In the genomic region with DNA sequence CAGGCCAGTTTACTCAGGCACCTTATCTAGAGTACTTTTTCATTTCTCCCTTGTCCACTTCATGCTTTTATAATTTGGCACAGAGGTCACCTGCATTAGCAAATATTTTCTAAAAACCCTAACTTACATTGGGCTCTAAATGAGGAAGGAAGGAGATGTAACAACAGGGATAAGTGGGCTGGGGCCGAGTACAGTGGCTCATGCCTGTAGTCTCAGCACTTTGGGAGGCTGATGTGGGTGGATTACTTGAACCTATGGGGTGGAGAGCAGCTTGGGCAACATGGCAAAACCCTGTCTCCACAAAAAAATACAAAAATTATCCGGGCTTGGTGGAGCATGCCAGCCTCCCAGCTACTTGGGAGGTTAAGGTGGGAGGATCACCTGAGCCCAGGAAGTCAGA, we compare ENCODE assay signal across 32 cellular contexts. TPM values are rescaled to one million over a fixed set of nuclear protein-coding genes. Genes with fewer than 3 reads are reported as not detected.
"Had no signal": no experiment of that assay in that cellular context is flagged by ENCODE, and none has a peak within 500 bp of the region (broad histone marks: within the 10 kb centered on the region; RNA-seq: fewer than 3 reads in every experiment).

No MANE protein-coding gene starts in this region.

- H3K27ac ChIP-seq: ascending aorta, cardiac muscle cell, colonic mucosa, epithelial cell of prostate, esophagus squamous epithelium, gastroesophageal sphincter, heart right ventricle had no signal

- H3K4me3 ChIP-seq: ascending aorta, breast epithelium, cardiac muscle cell, colonic mucosa, esophagus squamous epithelium, gastroesophageal sphincter, heart right ventricle had no signal

- DNase-seq: activated CD4-positive, alpha-beta memory T cell treated with anti-CD3 and anti-CD28 coated beads for 36 hours; activated CD4-positive, alpha-beta T cell treated with anti-CD3 and anti-CD28 coated beads for 36 hours; activated CD4-positive, alpha-beta T cell treated with anti-CD3 and anti-CD28 coated beads, Interleukin-2, amount 10 ng/mL, durations not matched to agents 24 days and 14 days; activated CD4-positive, CD25-positive, alpha-beta regulatory T cell; activated CD4-positive, CD25-positive, alpha-beta regulatory T cell treated with anti-CD3 and anti-CD28 coated beads, Interleukin-2, amount 50 U/mL, for 72 hours; activated CD8-positive, alpha-beta memory T cell treated with anti-CD3 and anti-CD28 coated beads, Interleukin-2, amount 10 ng/mL, durations not matched to agents 7 days and 5 days; activated CD8-positive, alpha-beta memory T cell treated with anti-CD3 and anti-CD28 coated beads, Interleukin-2, amount 50 U/mL, for 4 hours; activated CD8-positive, alpha-beta T cell treated with anti-CD3 and anti-CD28 coated beads, Interleukin-2, amount 10 ng/mL, durations not matched to agents 7 days and 5 days; activated effector memory CD4-positive, alpha-beta T cell treated with anti-CD3 and anti-CD28 coated beads, Interleukin-2, amount 50 U/mL, for 16 hours; activated naive CD4-positive, alpha-beta T cell treated with anti-CD3 and anti-CD28 coated beads, Interleukin-2, amount 10 ng/mL, durations not matched to agents 7 days and 5 days; activated naive CD8-positive, alpha-beta T cell treated with anti-CD3 and anti-CD28 coated beads, Interleukin-2, amount 10 ng/mL, durations not matched to agents 7 days and 5 days; activated T-cell treated with anti-CD3 and anti-CD28 coated beads, Interleukin-2, amount 50 U/mL, for 1 hour; activated T-cell treated with anti-CD3 and anti-CD28 coated beads, Interleukin-2, amount 50 U/mL, for 48 hours; central memory CD4-positive, alpha-beta T cell; cerebellar nuclear complex; colonic mucosa; effector CD8-positive, alpha-beta T cell; esophagus squamous epithelium; foreskin melanocyte; heart right ventricle; T-helper 17 cell; T1000 had no signal

- H3K9me3 ChIP-seq: ascending aorta, breast epithelium, colonic mucosa, esophagus squamous epithelium, gastroesophageal sphincter, heart right ventricle had no signal

- ATAC-seq: activated CD4-positive, alpha-beta T cell treated with anti-CD3 and anti-CD28 coated beads for 36 hours; activated CD8-positive, alpha-beta memory T cell treated with anti-CD3 and anti-CD28 coated beads, Interleukin-2, amount 10 ng/mL, durations not matched to agents 7 days and 5 days; activated CD8-positive, alpha-beta T cell treated with anti-CD3 and anti-CD28 coated beads, Interleukin-2, amount 10 ng/mL, durations not matched to agents 7 days and 5 days; activated naive CD4-positive, alpha-beta T cell treated with anti-CD3 and anti-CD28 coated beads, Interleukin-2, amount 50 U/mL, for 72 hours; gastroesophageal sphincter; heart right ventricle; T-helper 17 cell had no signal

- H3K36me3 ChIP-seq: ascending aorta, breast epithelium, cardiac muscle cell, colonic mucosa, esophagus squamous epithelium, gastroesophageal sphincter, heart right ventricle had no signal

- H3K27me3 ChIP-seq: ascending aorta, breast epithelium, cardiac muscle cell, colonic mucosa, esophagus squamous epithelium had no signal

- H3K4me1 ChIP-seq: ascending aorta, breast epithelium, colonic mucosa, gastroesophageal sphincter had no signal

RNA-seq across cellular contexts. Expression of a gene that starts 55.9 kb away (rescaled TPM):
- total RNA-seq: activated CD4-positive, alpha-beta memory T cell treated with anti-CD3 and anti-CD28 coated beads for 36 hours; activated CD4-positive, alpha-beta T cell treated with anti-CD3 and anti-CD28 coated beads for 36 hours; activated CD4-positive, alpha-beta T cell treated with anti-CD3 and anti-CD28 coated beads, Interleukin-2, amount 10 ng/mL, durations not matched to agents 24 days and 14 days; activated CD8-positive, alpha-beta memory T cell treated with anti-CD3 and anti-CD28 coated beads for 36 hours; activated CD8-positive, alpha-beta memory T cell treated with anti-CD3 and anti-CD28 coated beads, Interleukin-2, amount 10 ng/mL, durations not matched to agents 7 days and 5 days; activated CD8-positive, alpha-beta T cell treated with anti-CD3 and anti-CD28 coated beads, Interleukin-2, amount 10 ng/mL, durations not matched to agents 7 days and 5 days; activated naive CD4-positive, alpha-beta T cell treated with anti-CD3 and anti-CD28 coated beads, Interleukin-2, amount 50 U/mL, for 72 hours; activated naive CD8-positive, alpha-beta T cell treated with anti-CD3 and anti-CD28 coated beads, Interleukin-2, amount 10 ng/mL, durations not matched to agents 7 days and 5 days; activated T-helper 1 cell treated with anti-CD3 and anti-CD28 coated beads, Interleukin-12 subunit alpha, Interleukin-12 subunit beta, Interleukin-2, Interleukin-4 antibody, amounts not matched to agents 30 ng/mL and 10 ng/mL and 1 ng/mL, durations not matched to agents 14 hours and 24 hours and 36 hours; activated T-helper 2 cell treated with anti-CD3 and anti-CD28 coated beads, Interferon-gamma antibody, Interleukin-2, Interleukin-4, amounts not matched to agents 10 μg/mL and 5 μg/mL and 100 μg/mL, durations not matched to agents 14 hours and 24 hours and 36 hours; endothelial cell of umbilical vein; T-helper 17 cell had no signal
- polyA plus RNA-seq: cardiac muscle cell, endothelial cell of umbilical vein had no signal
